8 cellular contexts compared by ENCODE assay signal in the genomic region with DNA sequence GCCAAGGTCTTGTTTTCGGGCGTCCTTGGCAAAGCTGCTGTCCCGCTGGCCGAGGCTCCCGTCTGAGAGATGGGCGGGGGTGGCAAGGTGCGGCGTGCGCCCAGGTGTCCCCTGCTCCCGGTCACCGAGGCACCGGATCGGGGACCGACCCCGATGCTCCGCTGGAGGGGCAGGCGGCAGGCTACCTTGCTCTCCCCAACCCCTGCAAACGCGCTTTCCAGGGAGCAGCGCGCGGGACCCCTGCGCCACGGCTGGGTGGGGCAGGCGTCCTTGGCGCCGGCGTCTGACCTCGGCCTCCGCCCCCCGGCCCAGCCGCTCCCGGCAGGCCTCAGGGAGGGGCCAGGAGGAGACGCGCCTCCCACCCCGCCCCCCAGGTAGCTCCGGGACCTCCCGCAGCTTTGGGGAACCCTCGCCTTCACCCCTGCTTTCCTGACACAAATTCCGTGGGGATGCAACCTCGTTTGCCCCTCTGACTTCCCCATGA. TPM values are rescaled to one million over a fixed set of nuclear protein-coding genes. Genes with fewer than 3 reads are reported as not detected.
A peak's percentile ranks its signal among the peaks of the same experiment; 100 is the strongest.
DNase-seq lines count a peak whose midpoint lies in the region; ATAC-seq, FAIRE-seq and TF ChIP-seq lines count a peak whose summit lies in the region.

No MANE protein-coding gene starts in this region.

- peak overlapping the region; percentile 37 for H3K9ac ChIP-seq in Karpas-422 (ENCODE audit: low read length)

- POLR2A ChIA-PET in GM10248 (lab: Yijun Ruan, JAX) = interaction anchor here (0.9 kb wide), 1 partner anchor 90 kb away, joined by 3 read pairs; a partner anchor contains a TSS

- ATAC-seq in mucosa of descending colon = peak; percentile 6
- ATAC-seq in HG02885 (IDR thresholded peaks at IDR 0.05; ENCODE audit: poor library complexity, unreplicated experiment) = no peak

- CTCF ChIA-PET in GM10248 (lab: Yijun Ruan, JAX) = interaction anchor here (1.0 to 1.4 kb wide), 2 partner anchors 17 to 44 kb away, joined by 3 read pairs; no protein-coding TSS in a partner anchor

- H3K9me3 ChIP-seq in Karpas-422 (ENCODE audit: low read length) (no peaks in the 10 kb centered on the region), mucosa of descending colon (no peaks in the 10 kb centered on the region)

- no peak for FAIRE-seq in bronchial epithelial cell (lab: Jason Lieb, UNC)

- intact Hi-C loops in mucosa of descending colon (cut with DNase I, micrococcal nuclease) = no loop called here

- no peak for TF ChIP-seq CTCF in GM10248 (IDR thresholded peaks at IDR 0.05; ENCODE audit: control extremely low read depth, extremely low read depth, low read depth, missing control alignments)
- no peak for TF ChIP-seq CTCF in bronchial epithelial cell (IDR thresholded peaks at IDR 0.05; ENCODE audit: insufficient read depth, low read length, severe bottlenecking)
- TF ChIP-seq CTCF in mucosa of descending colon (IDR thresholded peaks at IDR 0.05) = no peak

- H3K27me3 ChIP-seq in Karpas-422 (ENCODE audit: low read length) (no peaks in the 10 kb centered on the region; the same call in 1 of the 2 replicates), bronchial epithelial cell (ENCODE audit: control insufficient read depth, insufficient read depth, low read length) (peaks cover 3% of the 10 kb centered on the region)

- no peaks in the 10 kb centered on the region for H3K36me3 ChIP-seq in Karpas-422 (ENCODE audit: insufficient read depth, low read length)
- no peaks in the 10 kb centered on the region for H3K36me3 ChIP-seq in bronchial epithelial cell (ENCODE audit: control insufficient read depth, insufficient read depth, low read length)
- H3K36me3 ChIP-seq in mucosa of descending colon (ENCODE audit: low read depth) = no peaks in the 10 kb centered on the region

- peak overlapping the region; percentile 61 for H3K4me2 ChIP-seq in Karpas-422 (ENCODE audit: low read depth, low read length, poor library complexity, severe bottlenecking)

- no peak overlapping the region for H3K27ac ChIP-seq in Karpas-422 (ENCODE audit: low read length)

- peak overlapping the region; percentile 49; the same call in 1 of the 2 replicates for H2AFZ ChIP-seq in Karpas-422 (ENCODE audit: low read length)

- H3K79me2 ChIP-seq in Karpas-422 (ENCODE audit: low read length) = no peaks in the 10 kb centered on the region

- peak; percentile 59 for DNase-seq in GM10248 (ENCODE audit: extremely low spot score)
- no peak for DNase-seq in Karpas-422
- no peak for DNase-seq in bronchial epithelial cell (ENCODE audit: low read depth)
- DNase-seq in mucosa of descending colon = peak in 2 of 3 donors; percentile 32 to 57
- DNase-seq in cerebellum (ENCODE audit: low spot score) = no peak
- DNase-seq in inferior parietal cortex (ENCODE audit: extremely low spot score) = no peak
- DNase-seq in NCI-H510A treated with DMSO at 0.1 percent for 48 hours (lab: John Stamatoyannopoulos, UW) = no peak

- H4K20me1 ChIP-seq in Karpas-422 (ENCODE audit: insufficient read depth, low read depth, low read length) = no peaks in the 10 kb centered on the region

- H3K4me1 ChIP-seq in Karpas-422 (ENCODE audit: low read length) = peaks cover 54% of the 10 kb centered on the region
- H3K4me1 ChIP-seq in mucosa of descending colon (ENCODE audit: low read depth) = peaks cover 30% of the 10 kb centered on the region

- peak overlapping the region; percentile 28; the same call in 1 of the 2 replicates for H3K4me3 ChIP-seq in Karpas-422 (ENCODE audit: low read length)
- peak overlapping the region; percentile 53 for H3K4me3 ChIP-seq in bronchial epithelial cell (ENCODE audit: low read depth, low read length)
- peak overlapping the region; percentile 6 for H3K4me3 ChIP-seq in mucosa of descending colon

- no peaks in the 10 kb centered on the region for H3K9me2 ChIP-seq in Karpas-422 (replicated peaks; ENCODE audit: insufficient read depth, low read length)

RNA-seq across cellular contexts. Expression of a gene that starts 0.6 kb away (rescaled TPM):
- total RNA-seq in Karpas-422 (2014; rRNA removed; shearing (Covaris generic); ENCODE audit: low replicate concordance) = 1.2 and 4.1 TPM in 2 replicates
- total RNA-seq in bronchial epithelial cell (4.1 and 4.5 TPM in 2 replicates), mucosa of descending colon (1 to 10 TPM in 2 of 3 donors, under 1 TPM in 1; 0.82 to 4.0 (median 1.7) TPM), cerebellum (10.8 TPM)

RNA-seq across cellular contexts. Expression of a gene that starts 16.9 kb away (rescaled TPM):
- 42.9 and 59.2 TPM in 2 replicates for total RNA-seq in Karpas-422 (2014; rRNA removed; shearing (Covaris generic); ENCODE audit: low replicate concordance)
- 42.9 and 46.5 TPM in 2 replicates for total RNA-seq in bronchial epithelial cell
- total RNA-seq in mucosa of descending colon = 10 to 100 TPM; 34.9 to 54.2 (median 40.8) TPM
- 22.0 TPM for total RNA-seq in cerebellum

RNA-seq across cellular contexts. Expression of a gene that starts 39.8 kb away (rescaled TPM):
- 264 and 330 TPM in 2 replicates for total RNA-seq in Karpas-422 (2014; rRNA removed; shearing (Covaris generic); ENCODE audit: low replicate concordance)
- total RNA-seq in bronchial epithelial cell (133 and 161 TPM in 2 replicates), mucosa of descending colon (10 to 100 TPM; 64.8 to 90.2 (median 68.5) TPM), cerebellum (55.8 TPM)

Comparison
In these comparisons a context has a peak if more than half of its experiments do, and no peak if none do; other contexts are left out.
1. DNase-seq: peak in GM10248 (single experiment) and mucosa of descending colon (2 of 3); none in Karpas-422 (single experiment), bronchial epithelial cell (single experiment), cerebellum (single experiment), inferior parietal cortex (single experiment) and NCI-H510A treated with DMSO at 0.1 percent for 48 hours (single experiment).
2. Peak in every context shown above with its lines, with median percentiles within 50 percentile points of each other: H3K4me3 ChIP-seq.